ENCODE assay signal across 27 cellular contexts in the genomic region with DNA sequence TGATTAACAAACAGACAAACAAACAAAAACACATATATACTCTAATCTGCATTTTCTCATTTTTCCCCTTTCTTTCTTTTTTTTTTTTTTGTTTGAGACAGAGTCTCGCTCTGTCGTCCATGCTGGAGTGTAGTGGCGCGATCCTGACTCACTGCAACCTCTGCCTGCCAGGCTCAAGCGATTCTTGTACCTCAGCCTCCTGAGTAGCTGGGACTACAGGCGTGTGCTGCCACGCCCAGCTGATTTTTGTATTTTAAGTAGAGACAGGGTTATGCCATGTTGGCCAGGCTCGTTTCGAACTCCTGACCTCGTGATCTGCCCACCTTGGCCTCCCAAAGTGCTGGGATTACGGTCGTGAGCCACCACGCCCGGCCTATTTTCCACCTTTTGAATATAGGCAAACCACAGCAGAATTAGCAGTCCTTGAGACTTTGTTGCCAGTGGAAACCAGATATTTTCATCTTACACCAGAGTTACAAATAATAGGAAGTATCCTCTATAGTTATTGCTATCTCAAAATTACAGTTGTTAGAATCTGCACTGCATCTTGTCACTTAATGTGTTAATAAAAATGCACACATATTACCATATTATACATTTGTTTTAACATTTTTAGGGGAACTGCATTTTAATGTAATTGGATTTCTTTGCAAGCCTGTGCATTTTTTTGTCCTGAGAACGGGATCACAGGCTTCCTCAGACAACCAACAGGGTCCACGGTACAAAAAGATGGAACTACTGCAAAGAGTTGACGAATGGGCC.
"Had no signal": no experiment of that assay in that cellular context is flagged by ENCODE, and none has a peak within 500 bp of the region (broad histone marks: within the 10 kb centered on the region; RNA-seq: fewer than 3 reads in every experiment).

No MANE protein-coding gene starts in this region.

- H3K36me3 Mint-ChIP-seq: activated naive CD8-positive, alpha-beta T cell treated with anti-CD3 and anti-CD28 coated beads for 36 hours; naive thymus-derived CD8-positive, alpha-beta T cell; neural progenitor cell had no signal

- DNase-seq: activated CD4-positive, alpha-beta T cell treated with anti-CD3 and anti-CD28 coated beads, Interleukin-2, amount 10 ng/mL, durations not matched to agents 7 days and 5 days; activated CD4-positive, CD25-positive, alpha-beta regulatory T cell treated with anti-CD3 and anti-CD28 coated beads, Interleukin-2, amount 50 U/mL, for 72 hours; activated CD8-positive, alpha-beta T cell treated with anti-CD3 and anti-CD28 coated beads for 36 hours; activated naive CD4-positive, alpha-beta T cell treated with Interleukin-2 at 50 U/mL for 16 hours; activated naive CD8-positive, alpha-beta T cell treated with anti-CD3 and anti-CD28 coated beads for 36 hours; activated T-cell treated with anti-CD3 and anti-CD28 coated beads, Interleukin-2, amount 50 U/mL, for 1 hour; amniotic stem cell; dorsolateral prefrontal cortex; effector memory CD8-positive, alpha-beta T cell; gastrocnemius medialis; head of caudate nucleus; left cardiac atrium; mesenchymal stem cell; naive thymus-derived CD8-positive, alpha-beta T cell; retina; spleen; stimulated activated CD4-positive, alpha-beta T cell treated with anti-CD3 and anti-CD28 coated beads, Interleukin-4, amount 100 ng/mL, for 1 hour; substantia nigra; SW 1271; thyroid gland; WERI-Rb-1 had no signal

- ATAC-seq: activated CD8-positive, alpha-beta T cell treated with anti-CD3 and anti-CD28 coated beads for 36 hours; effector memory CD8-positive, alpha-beta T cell; gastrocnemius medialis; left cardiac atrium; naive thymus-derived CD8-positive, alpha-beta T cell had no signal

- H3K4me3 ChIP-seq: breast epithelium, dorsolateral prefrontal cortex, esophagus muscularis mucosa, gastrocnemius medialis, neural progenitor cell, spleen, thyroid gland had no signal

- H3K27ac Mint-ChIP-seq: activated CD4-positive, alpha-beta T cell treated with anti-CD3 and anti-CD28 coated beads, Interleukin-2, amount 10 ng/mL, durations not matched to agents 7 days and 5 days; activated CD8-positive, alpha-beta T cell treated with anti-CD3 and anti-CD28 coated beads for 36 hours; activated naive CD8-positive, alpha-beta T cell treated with anti-CD3 and anti-CD28 coated beads for 36 hours; neural progenitor cell; progenitor cell of endocrine pancreas; stimulated activated naive CD8-positive, alpha-beta T cell treated with anti-CD3 and anti-CD28 coated beads, Interleukin-15, Interleukin-2, amounts not matched to agents 100 ng/mL and 50 ng/mL, for 24 hours had no signal

- H3K36me3 ChIP-seq: breast epithelium, esophagus muscularis mucosa, gastrocnemius medialis, neural progenitor cell, spleen, thyroid gland, WERI-Rb-1 had no signal

- H3K27me3 Mint-ChIP-seq: activated CD4-positive, alpha-beta T cell treated with anti-CD3 and anti-CD28 coated beads, Interleukin-2, amount 10 ng/mL, durations not matched to agents 7 days and 5 days; activated CD8-positive, alpha-beta T cell treated with anti-CD3 and anti-CD28 coated beads for 36 hours; activated naive CD8-positive, alpha-beta T cell treated with anti-CD3 and anti-CD28 coated beads for 36 hours; central memory CD8-positive, alpha-beta T cell; effector memory CD8-positive, alpha-beta T cell; naive thymus-derived CD8-positive, alpha-beta T cell; progenitor cell of endocrine pancreas; stimulated activated naive CD8-positive, alpha-beta T cell treated with anti-CD3 and anti-CD28 coated beads, Interleukin-15, Interleukin-2, amounts not matched to agents 100 ng/mL and 50 ng/mL, for 24 hours had no signal

- H3K4me2 ChIP-seq: neural progenitor cell had no signal

- H3K4me1 ChIP-seq: breast epithelium, esophagus muscularis mucosa, gastrocnemius medialis, spleen, thyroid gland had no signal

- H3K27me3 ChIP-seq: breast epithelium, dorsolateral prefrontal cortex, esophagus muscularis mucosa, gastrocnemius medialis, neural progenitor cell, spleen, thyroid gland had no signal

- H3K4me1 Mint-ChIP-seq: activated CD4-positive, alpha-beta T cell treated with anti-CD3 and anti-CD28 coated beads, Interleukin-2, amount 10 ng/mL, durations not matched to agents 7 days and 5 days; central memory CD8-positive, alpha-beta T cell had no signal

- H3K4me3 Mint-ChIP-seq: activated CD4-positive, alpha-beta T cell treated with anti-CD3 and anti-CD28 coated beads, Interleukin-2, amount 10 ng/mL, durations not matched to agents 7 days and 5 days; activated CD8-positive, alpha-beta T cell treated with anti-CD3 and anti-CD28 coated beads for 36 hours; activated naive CD8-positive, alpha-beta T cell treated with anti-CD3 and anti-CD28 coated beads for 36 hours; central memory CD8-positive, alpha-beta T cell; effector memory CD8-positive, alpha-beta T cell; naive thymus-derived CD8-positive, alpha-beta T cell; neural progenitor cell; stimulated activated naive CD8-positive, alpha-beta T cell treated with anti-CD3 and anti-CD28 coated beads, Interleukin-15, Interleukin-2, amounts not matched to agents 100 ng/mL and 50 ng/mL, for 24 hours had no signal

- H3K27ac ChIP-seq: breast epithelium, dorsolateral prefrontal cortex, esophagus muscularis mucosa, gastrocnemius medialis, neural progenitor cell, spleen, thyroid gland, WERI-Rb-1 had no signal

- H3K9me3 Mint-ChIP-seq: activated CD8-positive, alpha-beta T cell treated with anti-CD3 and anti-CD28 coated beads for 36 hours; activated naive CD8-positive, alpha-beta T cell treated with anti-CD3 and anti-CD28 coated beads for 36 hours; central memory CD8-positive, alpha-beta T cell; effector memory CD8-positive, alpha-beta T cell; naive thymus-derived CD8-positive, alpha-beta T cell; neural progenitor cell; stimulated activated naive CD8-positive, alpha-beta T cell treated with anti-CD3 and anti-CD28 coated beads, Interleukin-15, Interleukin-2, amounts not matched to agents 100 ng/mL and 50 ng/mL, for 24 hours had no signal

- H2AFZ ChIP-seq: neural progenitor cell had no signal

- H3K9me3 ChIP-seq: breast epithelium, esophagus muscularis mucosa, gastrocnemius medialis, spleen, thyroid gland had no signal
